Comparison of ENCODE assay signal across 15 cellular contexts in genomic region chr11:86370171-86370570, GRCh38.
"Had no signal": no experiment of that assay in that cellular context is flagged by ENCODE, and none has a peak within 500 bp of the region (broad histone marks: within the 10 kb centered on the region; RNA-seq: fewer than 3 reads in every experiment).

No MANE protein-coding gene starts in this region.

- H3K27ac Mint-ChIP-seq: activated CD4-positive, alpha-beta memory T cell treated with anti-CD3 and anti-CD28 coated beads for 36 hours; activated naive CD8-positive, alpha-beta T cell treated with anti-CD3 and anti-CD28 coated beads for 36 hours; activated T-helper 17 cell treated with anti-CD3 and anti-CD28 coated beads, Interleukin-2, amount 50 U/mL, for 72 hours; natural killer cell treated with Interleukin-12 subunit alpha and Interleukin-12 subunit beta and Interleukin-15 and Interleukin-18, amount 100 ng/mL, for 72 hours; stimulated activated naive CD8-positive, alpha-beta T cell treated with anti-CD3 and anti-CD28 coated beads, Interleukin-15, amount 100 ng/mL, for 72 hours had no signal

- ATAC-seq: activated T-helper 17 cell treated with anti-CD3 and anti-CD28 coated beads, Interleukin-2, amount 50 U/mL, for 72 hours; left cardiac atrium; lower lobe of right lung; natural killer cell treated with Interleukin-12 subunit alpha and Interleukin-12 subunit beta and Interleukin-15 and Interleukin-18, amount 100 ng/mL, for 72 hours; stimulated activated naive CD8-positive, alpha-beta T cell treated with anti-CD3 and anti-CD28 coated beads, Interleukin-15, amount 100 ng/mL, for 72 hours had no signal

- DNase-seq: activated CD4-positive, alpha-beta memory T cell treated with anti-CD3 and anti-CD28 coated beads for 36 hours; activated CD4-positive, alpha-beta T cell treated with anti-CD3 and anti-CD28 coated beads for 1 hour; activated naive CD4-positive, alpha-beta T cell; activated naive CD8-positive, alpha-beta T cell treated with anti-CD3 and anti-CD28 coated beads for 36 hours; activated T-cell treated with anti-CD3 and anti-CD28 coated beads for 4 hours; amniotic stem cell; foreskin fibroblast; left cardiac atrium; lower lobe of right lung; stimulated activated naive CD8-positive, alpha-beta T cell treated with anti-CD3 and anti-CD28 coated beads, Interleukin-15, amount 100 ng/mL, for 72 hours; T-helper 2 cell; transverse colon; WERI-Rb-1 had no signal

- H3K4me1 Mint-ChIP-seq: activated T-helper 17 cell treated with anti-CD3 and anti-CD28 coated beads, Interleukin-2, amount 50 U/mL, for 72 hours had no signal

- H3K9me3 Mint-ChIP-seq: activated CD4-positive, alpha-beta memory T cell treated with anti-CD3 and anti-CD28 coated beads for 36 hours; activated naive CD8-positive, alpha-beta T cell treated with anti-CD3 and anti-CD28 coated beads for 36 hours; activated T-helper 17 cell treated with anti-CD3 and anti-CD28 coated beads, Interleukin-2, amount 50 U/mL, for 72 hours had no signal

- H3K4me3 Mint-ChIP-seq: activated CD4-positive, alpha-beta memory T cell treated with anti-CD3 and anti-CD28 coated beads for 36 hours; activated naive CD8-positive, alpha-beta T cell treated with anti-CD3 and anti-CD28 coated beads for 36 hours; activated T-helper 17 cell treated with anti-CD3 and anti-CD28 coated beads, Interleukin-2, amount 50 U/mL, for 72 hours; natural killer cell treated with Interleukin-12 subunit alpha and Interleukin-12 subunit beta and Interleukin-15 and Interleukin-18, amount 100 ng/mL, for 72 hours; stimulated activated naive CD8-positive, alpha-beta T cell treated with anti-CD3 and anti-CD28 coated beads, Interleukin-15, amount 100 ng/mL, for 72 hours had no signal

- H3K36me3 Mint-ChIP-seq: activated CD4-positive, alpha-beta memory T cell treated with anti-CD3 and anti-CD28 coated beads for 36 hours; natural killer cell treated with Interleukin-12 subunit alpha and Interleukin-12 subunit beta and Interleukin-15 and Interleukin-18, amount 100 ng/mL, for 72 hours had no signal
